33 cellular contexts compared by ENCODE assay signal in the genomic region with DNA sequence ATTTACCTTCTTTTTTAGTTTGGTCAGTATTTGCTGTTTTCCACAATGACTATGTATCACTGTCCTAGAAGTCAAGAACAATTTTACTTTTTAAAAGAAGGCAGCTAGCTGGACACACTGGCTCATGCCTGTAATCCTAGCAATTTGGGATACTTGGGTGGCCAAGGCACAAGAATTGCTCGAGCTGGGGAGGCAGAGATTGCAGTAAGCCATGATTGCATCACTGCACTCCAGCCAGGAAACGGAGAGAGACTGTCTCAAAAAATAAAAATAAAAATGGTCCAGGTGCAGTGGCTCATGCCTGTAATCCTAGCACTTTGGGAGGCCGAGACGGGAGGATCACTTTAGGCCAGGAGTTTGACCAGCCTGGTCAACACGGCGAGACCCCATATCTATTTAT. TPM values are rescaled to one million over a fixed set of nuclear protein-coding genes. Genes with fewer than 3 reads are reported as not detected.
DNase-seq lines count a peak whose midpoint lies in the region; ATAC-seq and TF ChIP-seq lines count a peak whose summit lies in the region.
"Had no signal": no experiment of that assay in that cellular context is flagged by ENCODE, and none has a peak within 500 bp of the region (broad histone marks: within the 10 kb centered on the region; RNA-seq: fewer than 3 reads in every experiment).

No MANE protein-coding gene starts in this region.

- intact Hi-C loops in psoas muscle (cut with DNase I), result no loop called here

- H3K36me3 Mint-ChIP-seq in chondrocyte (ENCODE audit: low read depth), result peaks cover 34% of the 10 kb centered on the region
- peaks cover 52% of the 10 kb centered on the region for H3K36me3 Mint-ChIP-seq in osteocyte (ENCODE audit: unreplicated experiment)
- H3K36me3 Mint-ChIP-seq in activated naive CD4-positive, alpha-beta T cell treated with anti-CD3 and anti-CD28 coated beads, Interleukin-2, amount 50 U/mL, for 72 hours, result peaks cover 51 to 76% of the 10 kb centered on the region in 2 donors

- ATAC-seq in gastroesophageal sphincter (peak; percentile 85), psoas muscle (peak in 3 of 4 donors; percentile 44 to 58 (median 44))
- ATAC-seq in activated naive CD4-positive, alpha-beta T cell treated with anti-CD3 and anti-CD28 coated beads, Interleukin-2, amount 50 U/mL, for 72 hours, result no peak
- ATAC-seq: activated naive CD8-positive, alpha-beta T cell treated with anti-CD3 and anti-CD28 coated beads, Interleukin-2, amount 50 U/mL, for 24 hours; left lung; natural killer cell; right lobe of liver; stimulated activated naive CD8-positive, alpha-beta T cell treated with anti-CD3 and anti-CD28 coated beads, Interleukin-15, Interleukin-2, amounts not matched to agents 100 U/mL and 50 U/mL, for 24 hours had no signal

- H3K4me1 ChIP-seq in gastroesophageal sphincter (no peaks in the 10 kb centered on the region), psoas muscle (no peaks in the 10 kb centered on the region)
- H3K4me1 ChIP-seq: gastrocnemius medialis, left lung, right lobe of liver, uterus had no signal

- TF ChIP-seq POLR2A in gastroesophageal sphincter (IDR thresholded peaks at IDR 0.05), result no peak

- peak overlapping the region; percentile 60 for H3K27ac Mint-ChIP-seq in chondrocyte (ENCODE audit: unreplicated experiment)
- H3K27ac Mint-ChIP-seq in osteocyte (ENCODE audit: unreplicated experiment), result no peak overlapping the region
- no peak overlapping the region for H3K27ac Mint-ChIP-seq in activated naive CD4-positive, alpha-beta T cell treated with anti-CD3 and anti-CD28 coated beads, Interleukin-2, amount 50 U/mL, for 72 hours
- H3K27ac Mint-ChIP-seq: activated naive CD8-positive, alpha-beta T cell treated with anti-CD3 and anti-CD28 coated beads, Interleukin-2, amount 50 U/mL, for 24 hours; immature natural killer cell; natural killer cell had no signal

- H3K36me3 ChIP-seq in SK-N-MC (ENCODE audit: insufficient read depth, low read length), result peaks cover 43% of the 10 kb centered on the region
- H3K36me3 ChIP-seq in gastroesophageal sphincter, result peaks cover 0 to 54% of the 10 kb centered on the region in 2 donors
- peaks cover 0 to 20% of the 10 kb centered on the region in 2 donors for H3K36me3 ChIP-seq in psoas muscle (ENCODE audit: insufficient read depth in 1 of 2, low read depth in 1 of 2)
- H3K36me3 ChIP-seq: right lobe of liver, uterus had no signal

- WGBS in gastroesophageal sphincter (ENCODE audit: low coverage in 1 of 2), 2 donors, result 60 to 72% methylated on average over 1 to 6 of the region's 6 CpGs
- 35 to 66% (median 40%) methylated on average over 6 of the region's 6 CpGs for WGBS in psoas muscle, 3 donors

- no peaks in the 10 kb centered on the region for H3K27me3 ChIP-seq in gastroesophageal sphincter
- no peaks in the 10 kb centered on the region for H3K27me3 ChIP-seq in psoas muscle (ENCODE audit: insufficient read depth in 3 of 3, low read length in 2 of 3)
- H3K27me3 ChIP-seq: gastrocnemius medialis, left lung, right lobe of liver, uterus had no signal

- H3K4me3 Mint-ChIP-seq in chondrocyte (ENCODE audit: unreplicated experiment), result no peak overlapping the region
- no peak overlapping the region for H3K4me3 Mint-ChIP-seq in osteocyte (ENCODE audit: unreplicated experiment)
- H3K4me3 Mint-ChIP-seq: activated naive CD8-positive, alpha-beta T cell treated with anti-CD3 and anti-CD28 coated beads, Interleukin-2, amount 50 U/mL, for 24 hours; immature natural killer cell; natural killer cell had no signal

- H3K4me1 Mint-ChIP-seq in chondrocyte (ENCODE audit: low read depth), result peaks cover 15% of the 10 kb centered on the region
- H3K4me1 Mint-ChIP-seq in osteocyte (ENCODE audit: unreplicated experiment), result peaks cover 6% of the 10 kb centered on the region
- H3K4me1 Mint-ChIP-seq: immature natural killer cell, natural killer cell had no signal

- H3K27me3 Mint-ChIP-seq in chondrocyte (ENCODE audit: low read depth) (no peaks in the 10 kb centered on the region), osteocyte (ENCODE audit: unreplicated experiment) (no peaks in the 10 kb centered on the region)
- H3K27me3 Mint-ChIP-seq: activated naive CD8-positive, alpha-beta T cell treated with anti-CD3 and anti-CD28 coated beads, Interleukin-2, amount 50 U/mL, for 24 hours had no signal

- DNase-seq in SK-N-MC (ENCODE audit: low read depth, low spot score) (no peak), chondrocyte (ENCODE audit: low spot score) (no peak), psoas muscle (peak in 1 of 2 donors; percentile 24), osteocyte (ENCODE audit: extremely low spot score, unreplicated experiment) (no peak), glomerular visceral epithelial cell (ENCODE audit: extremely low spot score) (no peak), T-helper 1 cell (no peak)
- no peak for DNase-seq in activated naive CD4-positive, alpha-beta T cell treated with anti-CD3 and anti-CD28 coated beads, Interleukin-2, amount 50 U/mL, for 72 hours (ENCODE audit: low spot score in 2 of 2)
- DNase-seq: activated CD4-positive, alpha-beta T cell treated with anti-CD3 and anti-CD28 coated beads for 48 hours; activated CD8-positive, alpha-beta memory T cell treated with anti-CD3 and anti-CD28 coated beads for 24 hours; activated effector memory CD4-positive, alpha-beta T cell treated with anti-CD3 and anti-CD28 coated beads, Interleukin-2, amount 50 U/mL, for 16 hours; activated naive CD8-positive, alpha-beta T cell treated with anti-CD3 and anti-CD28 coated beads, Interleukin-2, amount 50 U/mL, for 24 hours; Caco-2; DMS79 treated with DMSO at 0.1 percent for 48 hours; GF-D8; hypothalamus; immature natural killer cell; left lung; midbrain; MV-4-11; natural killer cell; PC-3; right lobe of liver; stimulated activated naive CD8-positive, alpha-beta T cell treated with anti-CD3 and anti-CD28 coated beads, Interleukin-15, Interleukin-2, amounts not matched to agents 100 U/mL and 50 U/mL, for 24 hours; WERI-Rb-1 had no signal

- peaks cover 20% of the 10 kb centered on the region for H3K9me3 Mint-ChIP-seq in chondrocyte (ENCODE audit: low read depth)
- H3K9me3 Mint-ChIP-seq in osteocyte (ENCODE audit: unreplicated experiment), result peaks cover 15% of the 10 kb centered on the region
- H3K9me3 Mint-ChIP-seq in activated naive CD4-positive, alpha-beta T cell treated with anti-CD3 and anti-CD28 coated beads, Interleukin-2, amount 50 U/mL, for 72 hours, result peaks cover 7 to 15% of the 10 kb centered on the region in 2 donors
- H3K9me3 Mint-ChIP-seq: natural killer cell had no signal

- H3K4me3 ChIP-seq in SK-N-MC (no peak overlapping the region), gastroesophageal sphincter (no peak overlapping the region), psoas muscle (no peak overlapping the region)
- H3K4me3 ChIP-seq: gastrocnemius medialis, left lung, right lobe of liver, thoracic aorta, uterus had no signal

- H3K9ac ChIP-seq in SK-N-MC (ENCODE audit: insufficient read length), result peak overlapping the region; percentile 17
- H3K9ac ChIP-seq: KMS-11, parathyroid adenoma had no signal

- TF ChIP-seq EP300 in gastroesophageal sphincter (IDR thresholded peaks at IDR 0.05), result no peak

- H3K9me3 ChIP-seq in SK-N-MC (ENCODE audit: low read depth, low read length), result peaks cover 3% of the 10 kb centered on the region; the same call in 1 of the 2 replicates
- peaks cover 0 to 12% (median 0%) of the 10 kb centered on the region in 3 donors for H3K9me3 ChIP-seq in gastroesophageal sphincter
- H3K9me3 ChIP-seq in psoas muscle, result no peaks in the 10 kb centered on the region
- H3K9me3 ChIP-seq: Caco-2, gastrocnemius medialis, left lung, right lobe of liver had no signal

- peak overlapping the region; percentile 0; the same call in 1 of the 2 replicates for H3K27ac ChIP-seq in SK-N-MC
- H3K27ac ChIP-seq in gastroesophageal sphincter, result peak overlapping the region in 2 of 4 donors; percentile 5 to 23
- H3K27ac ChIP-seq in psoas muscle, result no peak overlapping the region
- H3K27ac ChIP-seq: C4-2B, gastrocnemius medialis, KMS-11, left lung, parathyroid adenoma, right lobe of liver, thoracic aorta, uterus, WERI-Rb-1 had no signal

- TF ChIP-seq CTCF in chondrocyte (IDR thresholded peaks at IDR 0.05) (no peak), gastroesophageal sphincter (IDR thresholded peaks at IDR 0.05) (no peak), psoas muscle (IDR thresholded peaks at IDR 0.05) (no peak), osteocyte (IDR thresholded peaks at IDR 0.05) (no peak)

RNA-seq across cellular contexts. Expression of a gene that starts 28.3 kb away (rescaled TPM):
- total RNA-seq in chondrocyte, result 9.5 to 10.9 TPM (median 10.0 TPM) in 3 replicates
- 10 to 100 TPM; 13.5 to 38.8 (median 23.1) TPM for total RNA-seq in gastroesophageal sphincter
- 1 to 10 TPM; 1.7 to 3.5 (median 2.8) TPM for total RNA-seq in psoas muscle
- 1 to 10 TPM; 3.6 to 9.8 (median 3.6) TPM for polyA plus RNA-seq in psoas muscle
- total RNA-seq in osteocyte, result 10.9 TPM in 2 replicates
- 10 to 100 TPM; 20.7 to 38.3 TPM for total RNA-seq in activated naive CD4-positive, alpha-beta T cell treated with anti-CD3 and anti-CD28 coated beads, Interleukin-2, amount 50 U/mL, for 72 hours

RNA-seq across cellular contexts. Expression of a gene that starts 50.4 kb away (rescaled TPM):
- total RNA-seq in chondrocyte (not detected in 3 replicates), gastroesophageal sphincter (not detected), psoas muscle (not detected), osteocyte (not detected in 2 replicates)
- polyA plus RNA-seq in psoas muscle, result not detected
- total RNA-seq in activated naive CD4-positive, alpha-beta T cell treated with anti-CD3 and anti-CD28 coated beads, Interleukin-2, amount 50 U/mL, for 72 hours, result 1 to 10 TPM in 1 of 2 donors, not detected in 1; 8.4 TPM
- total RNA-seq: Caco-2, gastrocnemius medialis, left lung, natural killer cell, NCI-H460, PC-3, right lobe of liver, thoracic aorta, uterus had no signal
- polyA plus RNA-seq: AG04450, immature natural killer cell had no signal

Comparison
In these comparisons a context has a peak if more than half of its experiments do, and no peak if none do; other contexts are left out.
1. ATAC-seq: peak in gastroesophageal sphincter (single experiment) and psoas muscle (3 of 4); none in activated naive CD4-positive, alpha-beta T cell treated with anti-CD3 and anti-CD28 coated beads, Interleukin-2, amount 50 U/mL, for 72 hours (0 of 2).